Comparison of ENCODE assay signal across 11 cellular contexts in genomic region chr5:148829734-148830133, GRCh38. TPM values are rescaled to one million over a fixed set of nuclear protein-coding genes. Genes with fewer than 3 reads are reported as not detected.
DNase-seq lines count a peak whose midpoint lies in the region; ATAC-seq and TF ChIP-seq lines count a peak whose summit lies in the region.
"Had no signal": no experiment of that assay in that cellular context is flagged by ENCODE, and none has a peak within 500 bp of the region (broad histone marks: within the 10 kb centered on the region; RNA-seq: fewer than 3 reads in every experiment).

No MANE protein-coding gene starts in this region.

- POLR2A ChIA-PET in activated CD8-positive, alpha-beta T cell treated with anti-CD3 and anti-CD28 coated beads for 36 hours (lab: Charles Lee) = interaction anchor here (1.0 to 1.1 kb wide), 2 partner anchors 10 to 53 kb away, joined by 3 to 4 read pairs; no protein-coding TSS in a partner anchor

- 23 to 29% methylated on average over 5 of the region's 5 CpGs for WGBS in heart right ventricle, 2 donors

- no peak for DNase-seq in activated CD8-positive, alpha-beta T cell treated with anti-CD3 and anti-CD28 coated beads for 36 hours
- DNase-seq in heart right ventricle (peak in 1 of 2 donors; percentile 24), DMS53 treated with DMSO at 0.1 percent for 48 hours (lab: John Stamatoyannopoulos, UW; ENCODE audit: unreplicated experiment) (no peak), Ammon's horn (ENCODE audit: low spot score) (no peak), DMS 273 treated with DMSO at 0.1 percent for 48 hours (lab: John Stamatoyannopoulos, UW) (no peak)
- DNase-seq: amniotic stem cell, GOT3, nephron progenitor cell had no signal

- peak overlapping the region; percentile 100 for H3K4me2 ChIP-seq in skeletal muscle satellite cell (ENCODE audit: low read length)

- no peaks in the 10 kb centered on the region for H3K36me3 Mint-ChIP-seq in IgD-negative memory B cell
- H3K36me3 Mint-ChIP-seq in activated CD8-positive, alpha-beta T cell treated with anti-CD3 and anti-CD28 coated beads for 36 hours (ENCODE audit: low read depth) = no peaks in the 10 kb centered on the region

- intact Hi-C loops in activated CD8-positive, alpha-beta T cell treated with anti-CD3 and anti-CD28 coated beads for 36 hours (cut with micrococcal nuclease) = loop anchor here (5.0 to 10.0 kb wide), 3 partner anchors 37 to 205 kb away; no protein-coding TSS in a partner anchor
- intact Hi-C loops in heart right ventricle (cut with DNase I) = loop anchor here in 9 of 10 donors (2.0 to 10.0 kb wide), 16 partner anchors 33 to 285 kb away; no protein-coding TSS in a partner anchor

- H3K27ac ChIP-seq in heart right ventricle = peak overlapping the region in 8 of 10 donors; percentile 50 to 97 (median 94)

- no peak for ATAC-seq in activated CD8-positive, alpha-beta T cell treated with anti-CD3 and anti-CD28 coated beads for 36 hours
- ATAC-seq in heart right ventricle = peak in 2 of 8 donors; percentile 4 to 10
- no peak for ATAC-seq in HG03097 (IDR thresholded peaks at IDR 0.05; ENCODE audit: low FRiP score, unreplicated experiment)

- H3K4me1 ChIP-seq in heart right ventricle = peaks cover 0 to 94% (median 64%) of the 10 kb centered on the region in 9 donors
- H3K4me1 ChIP-seq in skeletal muscle satellite cell (ENCODE audit: control insufficient read depth, insufficient read depth, low read length) = peaks cover 56% of the 10 kb centered on the region

- H3K4me1 Mint-ChIP-seq in IgD-negative memory B cell = peaks cover 51 to 81% (median 60%) of the 10 kb centered on the region in 3 donors
- peaks cover 44% of the 10 kb centered on the region for H3K4me1 Mint-ChIP-seq in activated CD8-positive, alpha-beta T cell treated with anti-CD3 and anti-CD28 coated beads for 36 hours (ENCODE audit: low read depth)

- CTCF ChIA-PET in activated CD8-positive, alpha-beta T cell treated with anti-CD3 and anti-CD28 coated beads for 36 hours (lab: Charles Lee) = interaction anchor here (0.9 to 5.1 kb wide), 7 partner anchors 8 to 206 kb away, joined by 4 to 25 read pairs (median 4); no protein-coding TSS in a partner anchor

- H3K27ac Mint-ChIP-seq in IgD-negative memory B cell = peak overlapping the region; percentile 52 to 95 (median 94)
- no peak overlapping the region for H3K27ac Mint-ChIP-seq in activated CD8-positive, alpha-beta T cell treated with anti-CD3 and anti-CD28 coated beads for 36 hours
- H3K27ac Mint-ChIP-seq: nephron progenitor cell had no signal

- H3K27me3 ChIP-seq in heart right ventricle (no peaks in the 10 kb centered on the region), skeletal muscle satellite cell (ENCODE audit: control insufficient read depth, insufficient read depth, low read length) (no peaks in the 10 kb centered on the region)

- no peaks in the 10 kb centered on the region for H3K9me3 ChIP-seq in heart right ventricle
- H3K9me3 ChIP-seq in skeletal muscle satellite cell (replicated peaks; ENCODE audit: low read length) = no peaks in the 10 kb centered on the region

- no peaks in the 10 kb centered on the region for H3K27me3 Mint-ChIP-seq in IgD-negative memory B cell
- H3K27me3 Mint-ChIP-seq in activated CD8-positive, alpha-beta T cell treated with anti-CD3 and anti-CD28 coated beads for 36 hours = peaks cover 14% of the 10 kb centered on the region

- peak overlapping the region; percentile 88 to 95 (median 95) for H3K4me3 Mint-ChIP-seq in IgD-negative memory B cell
- peak overlapping the region; percentile 24 for H3K4me3 Mint-ChIP-seq in activated CD8-positive, alpha-beta T cell treated with anti-CD3 and anti-CD28 coated beads for 36 hours
- H3K4me3 Mint-ChIP-seq: nephron progenitor cell had no signal

- H3K36me3 ChIP-seq in heart right ventricle (no peaks in the 10 kb centered on the region), skeletal muscle satellite cell (ENCODE audit: insufficient read depth, low read length) (peaks cover 13% of the 10 kb centered on the region)

- H3K4me3 ChIP-seq in heart right ventricle (peak overlapping the region; percentile 47 to 76 (median 68)), skeletal muscle satellite cell (ENCODE audit: low read length) (peak overlapping the region; percentile 90)

- no peak for TF ChIP-seq CTCF in activated CD8-positive, alpha-beta T cell treated with anti-CD3 and anti-CD28 coated beads for 36 hours (IDR thresholded peaks at IDR 0.05)
- no peak for TF ChIP-seq CTCF in heart right ventricle (IDR thresholded peaks at IDR 0.05)

- H3K9me3 Mint-ChIP-seq in IgD-negative memory B cell = no peaks in the 10 kb centered on the region
- H3K9me3 Mint-ChIP-seq in activated CD8-positive, alpha-beta T cell treated with anti-CD3 and anti-CD28 coated beads for 36 hours = no peaks in the 10 kb centered on the region
- H3K9me3 Mint-ChIP-seq: nephron progenitor cell had no signal

- H3K9ac ChIP-seq in skeletal muscle satellite cell (ENCODE audit: low read depth, low read length) = peak overlapping the region; percentile 88

RNA-seq across cellular contexts. Expression of gene ADRB2, which starts 3.3 kb away (rescaled TPM):
- polyA plus RNA-seq in IgD-negative memory B cell (9.1 TPM), heart right ventricle (1 to 10 TPM; 1.8 to 2.3 TPM)
- under 1 TPM; 0.81 to 0.98 TPM for total RNA-seq in activated CD8-positive, alpha-beta T cell treated with anti-CD3 and anti-CD28 coated beads for 36 hours
- 1 to 10 TPM; 3.5 to 7.8 (median 4.5) TPM for total RNA-seq in heart right ventricle
- total RNA-seq in skeletal muscle satellite cell (2012; rRNA removed) = 0.25 and 0.44 TPM in 2 replicates
